ENCODE assay signal across 11 cellular contexts in the genomic region with DNA sequence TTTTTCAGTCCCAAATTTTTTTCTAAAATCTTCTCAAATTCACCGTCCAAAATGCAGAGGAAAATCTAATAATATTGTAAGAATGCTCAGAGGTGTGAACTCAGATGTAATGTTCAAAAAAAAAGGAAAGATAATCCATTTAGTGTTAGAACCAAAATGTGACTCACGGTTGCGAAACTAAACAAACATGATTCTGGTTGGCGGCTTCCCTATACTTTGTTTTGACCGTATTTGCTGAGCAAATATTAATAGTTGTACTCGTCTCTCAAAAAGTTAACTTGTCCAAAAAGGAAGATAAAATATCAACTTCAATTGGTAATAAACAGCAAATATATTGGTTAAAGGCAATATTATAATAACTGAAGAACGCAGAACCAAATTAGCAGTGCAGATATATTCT. TPM values are rescaled to one million over a fixed set of nuclear protein-coding genes. Genes with fewer than 3 reads are reported as not detected.
DNase-seq lines count a peak whose midpoint lies in the region; ATAC-seq, FAIRE-seq and TF ChIP-seq lines count a peak whose summit lies in the region.
"Had no signal": no experiment of that assay in that cellular context is flagged by ENCODE, and none has a peak within 500 bp of the region (broad histone marks: within the 10 kb centered on the region; RNA-seq: fewer than 3 reads in every experiment).

No MANE protein-coding gene starts in this region.

- no peaks in the 10 kb centered on the region for H3K9me3 Mint-ChIP-seq in endodermal cell
- H3K9me3 Mint-ChIP-seq: natural killer cell treated with Interleukin-12 subunit alpha and Interleukin-12 subunit beta and Interleukin-15 and Interleukin-18, amount 100 ng/mL, for 72 hours had no signal

- peak overlapping the region; percentile 2; the same call in 1 of the 2 replicates for H2AFZ ChIP-seq in K562 (ENCODE audit: low read depth, low read length)

- no peak for FAIRE-seq in K562 (lab: Jason Lieb, UNC)

- H4K20me1 ChIP-seq in K562 (replicated peaks; ENCODE audit: control insufficient read depth, insufficient read depth, low read length) = no peaks in the 10 kb centered on the region

- H3K27ac Mint-ChIP-seq in endodermal cell = no peak overlapping the region
- H3K27ac Mint-ChIP-seq: activated naive CD8-positive, alpha-beta T cell; natural killer cell treated with Interleukin-12 subunit alpha and Interleukin-12 subunit beta and Interleukin-15 and Interleukin-18, amount 100 ng/mL, for 72 hours had no signal

- in situ Hi-C loops in K562 (cut with MboI) = no loop called here

- BruUV-seq in K562 (replicated peaks; lab: Mats Ljungman, UMichigan) = no TSS peak

- TF ChIP-seq RAD21 in K562 (CRISPR knock-in tag; conservative IDR thresholded peaks at IDR 0.05 in 1 of 2, IDR thresholded peaks at IDR 0.05 in 1 of 2) = no peak

- peaks cover 5% of the 10 kb centered on the region for H3K36me3 Mint-ChIP-seq in endodermal cell (ENCODE audit: low read depth)
- H3K36me3 Mint-ChIP-seq: natural killer cell treated with Interleukin-12 subunit alpha and Interleukin-12 subunit beta and Interleukin-15 and Interleukin-18, amount 100 ng/mL, for 72 hours had no signal

- WGBS in K562 (ENCODE audit: insufficient coverage, low coverage, missing lambda C conversion rate) = 4% methylated on average over 7 of the region's 7 CpGs
- 19% methylated on average over 7 of the region's 7 CpGs for WGBS in right lobe of liver (ENCODE audit: insufficient coverage, low coverage, low lambda C conversion rate, missing lambda C conversion rate)
- WGBS in endodermal cell (ENCODE audit: insufficient coverage in 1 of 2, insufficient read length in 1 of 2), 2 experiments = 86 to 92% methylated on average over 2 to 7 of the region's 7 CpGs

- H3K27ac ChIP-seq in K562 (ENCODE audit: extremely low read depth, low read depth, low read length) (no peak overlapping the region), right lobe of liver (no peak overlapping the region), endodermal cell (ENCODE audit: low read depth, low read length) (no peak overlapping the region)

- POLR2A ChIA-PET in K562 (lab: Yijun Ruan, JAX) = interaction anchor here (0.7 kb wide), 1 partner anchor 11 kb away, joined by 4 read pairs; no protein-coding TSS in a partner anchor

- TF ChIP-seq CTCF in K562 (IDR thresholded peaks at IDR 0.05 in 2 of 3, conservative IDR thresholded peaks at IDR 0.05 in 1 of 3; ENCODE audit: insufficient read depth in 2 of 3, low read depth in 1 of 3, low read length in 3 of 3) (no peak), right lobe of liver (IDR thresholded peaks at IDR 0.05) (no peak), endodermal cell (conservative IDR thresholded peaks at IDR 0.05) (no peak)

- H3K4me1 Mint-ChIP-seq in endodermal cell = no peaks in the 10 kb centered on the region

- no peak overlapping the region for H3K4me3 Mint-ChIP-seq in endodermal cell
- H3K4me3 Mint-ChIP-seq: activated naive CD8-positive, alpha-beta T cell; natural killer cell treated with Interleukin-12 subunit alpha and Interleukin-12 subunit beta and Interleukin-15 and Interleukin-18, amount 100 ng/mL, for 72 hours had no signal

- CTCF ChIA-PET in K562 (lab: Yijun Ruan, JAX; ENCODE audit: low intra/inter-chr PET ratio) = no interaction called here

- H3K9me1 ChIP-seq in K562 (ENCODE audit: control insufficient read depth, insufficient read depth, low read length) = no peaks in the 10 kb centered on the region

- H3K36me3 ChIP-seq in K562 (ENCODE audit: control insufficient read depth, insufficient read depth, low read length) (no peaks in the 10 kb centered on the region), right lobe of liver (no peaks in the 10 kb centered on the region), endodermal cell (ENCODE audit: control insufficient read depth, insufficient read depth, low read length) (peaks cover 10% of the 10 kb centered on the region)

- intact Hi-C loops in K562 (cut with micrococcal nuclease) (no loop called here), right lobe of liver (cut with DNase I) (no loop called here)

- H3K79me2 ChIP-seq in K562 (ENCODE audit: control insufficient read depth, insufficient read depth, low read length) = no peaks in the 10 kb centered on the region

- no peak for TF ChIP-seq EP300 in K562 (IDR thresholded peaks at IDR 0.05; ENCODE audit: low read length)

- ATAC-seq in K562 = no peak
- peak; percentile 74 to 90 (median 88) for ATAC-seq in right lobe of liver
- ATAC-seq in GM19035 (IDR thresholded peaks at IDR 0.05; ENCODE audit: unreplicated experiment) = no peak
- ATAC-seq: natural killer cell treated with Interleukin-12 subunit alpha and Interleukin-12 subunit beta and Interleukin-15 and Interleukin-18, amount 100 ng/mL, for 72 hours had no signal

- H3K27me3 ChIP-seq in K562 (ENCODE audit: control insufficient read depth in 2 of 2, insufficient read depth in 2 of 2, low read length in 2 of 2) = peaks cover 2 to 4% of the 10 kb centered on the region in 2 experiments; a peak in 2 of 5 replicates
- peaks cover 5 to 8% of the 10 kb centered on the region in 2 donors for H3K27me3 ChIP-seq in right lobe of liver
- H3K27me3 ChIP-seq in endodermal cell (ENCODE audit: control insufficient read depth, insufficient read depth, low read length, poor library complexity, severe bottlenecking) = no peaks in the 10 kb centered on the region

- H3K4me1 ChIP-seq in K562 (replicated peaks in 1 of 2; ENCODE audit: control insufficient read depth in 2 of 2, insufficient read depth in 2 of 2, low read length in 2 of 2) = no peaks in the 10 kb centered on the region; a peak in 1 of 5 replicates
- peaks cover 0 to 12% (median 2%) of the 10 kb centered on the region in 4 donors for H3K4me1 ChIP-seq in right lobe of liver
- peaks cover 3% of the 10 kb centered on the region for H3K4me1 ChIP-seq in endodermal cell (ENCODE audit: control insufficient read depth, insufficient read depth, low read length)

- H3K9ac ChIP-seq in K562 (ENCODE audit: insufficient read depth in 1 of 2, low read depth in 2 of 2, low read length in 2 of 2) (no peak overlapping the region), endodermal cell (ENCODE audit: extremely low read depth, low read length, poor library complexity, severe bottlenecking) (no peak overlapping the region)

- DNase-seq in HCEC 1CT (peak; percentile 31), NCI-H2029 treated with DMSO at 0.1 percent for 48 hours (lab: John Stamatoyannopoulos, UW) (peak; percentile 55), K562 (ENCODE audit: extremely low read depth in 1 of 4, low spot score in 3 of 4) (peak in 1 of 4 experiments; percentile 20), right lobe of liver (peak in 1 of 3 donors; percentile 62), endodermal cell (no peak), NCI-H345 (lab: John Stamatoyannopoulos, UW) (no peak)
- DNase-seq: cortex of kidney, substantia nigra had no signal

- no peaks in the 10 kb centered on the region for H3K27me3 Mint-ChIP-seq in endodermal cell (ENCODE audit: insufficient read depth)
- H3K27me3 Mint-ChIP-seq: activated naive CD8-positive, alpha-beta T cell; natural killer cell treated with Interleukin-12 subunit alpha and Interleukin-12 subunit beta and Interleukin-15 and Interleukin-18, amount 100 ng/mL, for 72 hours had no signal

- no peak overlapping the region for H3K4me2 ChIP-seq in K562 (ENCODE audit: insufficient read depth, low read length)

- H3K4me3 ChIP-seq in K562 = no peak overlapping the region
- H3K4me3 ChIP-seq in right lobe of liver = no peak overlapping the region
- no peak overlapping the region for H3K4me3 ChIP-seq in endodermal cell (ENCODE audit: low read length)

- H3K9me3 ChIP-seq in K562 (replicated peaks; ENCODE audit: control insufficient read depth, insufficient read depth, low read depth, low read length) = no peaks in the 10 kb centered on the region
- H3K9me3 ChIP-seq in right lobe of liver = no peaks in the 10 kb centered on the region
- peaks cover 17% of the 10 kb centered on the region for H3K9me3 ChIP-seq in endodermal cell (ENCODE audit: control insufficient read depth, low read length)

- TF ChIP-seq POLR2A in K562 (conservative IDR thresholded peaks at IDR 0.05) (no peak), right lobe of liver (IDR thresholded peaks at IDR 0.05) (no peak)

TF ChIP-seq in K562, 482 proteins besides CTCF, POLR2A, EP300 and RAD21 (continues in another document):
- TF ChIP-seq TAL1 (IDR thresholded peaks at IDR 0.05) = no peak
- TF ChIP-seq, protein P1, sequence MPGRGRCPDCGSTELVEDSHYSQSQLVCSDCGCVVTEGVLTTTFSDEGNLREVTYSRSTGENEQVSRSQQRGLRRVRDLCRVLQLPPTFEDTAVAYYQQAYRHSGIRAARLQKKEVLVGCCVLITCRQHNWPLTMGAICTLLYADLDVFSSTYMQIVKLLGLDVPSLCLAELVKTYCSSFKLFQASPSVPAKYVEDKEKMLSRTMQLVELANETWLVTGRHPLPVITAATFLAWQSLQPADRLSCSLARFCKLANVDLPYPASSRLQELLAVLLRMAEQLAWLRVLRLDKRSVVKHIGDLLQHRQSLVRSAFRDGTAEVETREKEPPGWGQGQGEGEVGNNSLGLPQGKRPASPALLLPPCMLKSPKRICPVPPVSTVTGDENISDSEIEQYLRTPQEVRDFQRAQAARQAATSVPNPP (IDR thresholded peaks at IDR 0.05; ENCODE audit: borderline replicate concordance, insufficient read depth, insufficient read length) = no peak

RNA-seq across cellular contexts. Expression of a gene that starts 34.4 kb away (rescaled TPM):
- 0.05 TPM in 1 of 2 replicates, not detected in the other for total RNA-seq in K562 (2011; cell fraction: chromatin; rRNA removed; ENCODE audit: low replicate concordance)
- 0.17 TPM in 1 of 2 replicates, not detected in the other for total RNA-seq in K562 (2011; cell fraction: nucleolus; rRNA removed)
- total RNA-seq in K562 (2011; cell fraction: nucleoplasm; rRNA removed) = not detected in 2 replicates
- total RNA-seq in K562 (2014; rRNA removed) = under 0.01 and 0.08 TPM in 2 replicates
- 0.04 TPM in 1 of 2 replicates, not detected in the other for total RNA-seq in K562 (2014; rRNA removed; fragmentation: Illumina TruSeq; extraction: Trizol)
- total RNA-seq in K562 (2015; rRNA removed; fragmentation: Illumina TruSeq; extraction: Trizol) = 0.04 TPM in 2 replicates
- 0.07 and 0.22 TPM in 2 replicates for total RNA-seq in K562 (2021)
- 0.01 TPM in 1 of 2 replicates, not detected in the other for polyA plus RNA-seq in K562 (2011; rRNA removed)
- 0.03 and 0.04 TPM in 2 replicates for polyA plus RNA-seq in K562 (2011; cell fraction: cytosol; rRNA removed)
- polyA plus RNA-seq in K562 (2011; cell fraction: nucleus; rRNA removed) = 0.03 and 0.06 TPM in 2 replicates
- 0.07 and 0.26 TPM in 2 replicates for polyA plus RNA-seq in K562 (2012)
- polyA plus RNA-seq in K562 (2014; fragmentation: Illumina TruSeq; extraction: Trizol) = 0.03 TPM in 1 of 2 replicates, not detected in the other
- polyA plus RNA-seq in K562 (2014; fragmentation: Nextera tagmentation; extraction: Ambion mirVana) = not detected
- 0.03 TPM in 1 of 2 replicates, not detected in the other for polyA plus RNA-seq in K562 (2014; rRNA removed)
- 0.11 and 0.12 TPM in 2 replicates for polyA minus RNA-seq in K562 (2011; rRNA and poly(A)+ RNA removed)
- polyA minus RNA-seq in K562 (2011; cell fraction: cytosol; rRNA and poly(A)+ RNA removed) = not detected in 2 replicates
- polyA minus RNA-seq in K562 (2011; cell fraction: nucleus; rRNA and poly(A)+ RNA removed) = under 0.01 and 0.13 TPM in 2 replicates
- under 1 TPM; 0.18 to 0.46 (median 0.31) TPM for total RNA-seq in right lobe of liver
- total RNA-seq in endodermal cell = 10 to 100 TPM in 1 of 2 donors, 1 to 10 TPM in 1; 8.8 to 12.3 TPM
- 9.0 TPM for polyA plus RNA-seq in endodermal cell (2013, experiment 1 of 2)
- 8.4 TPM for polyA plus RNA-seq in endodermal cell (2013, experiment 2 of 2)

Comparison
In these comparisons a context has a peak if more than half of its experiments do, and no peak if none do; other contexts are left out.
1. DNase-seq: peak in HCEC 1CT (single experiment) and NCI-H2029 treated with DMSO at 0.1 percent for 48 hours (single experiment); none in endodermal cell (single experiment) and NCI-H345 (single experiment).
2. ATAC-seq: peak in right lobe of liver (4 of 4); none in K562 (single experiment) and GM19035 (single experiment).
3. RNA of a gene that starts 34.4 kb away (total RNA-seq): 8.8 to 12.3 TPM in endodermal cell; 0.18 to 0.46 TPM in right lobe of liver and under 0.01 to 0.22 TPM in K562; every median in the first group is over 4 times any median in the second.